16 cellular contexts compared by ENCODE assay signal in the genomic region with DNA sequence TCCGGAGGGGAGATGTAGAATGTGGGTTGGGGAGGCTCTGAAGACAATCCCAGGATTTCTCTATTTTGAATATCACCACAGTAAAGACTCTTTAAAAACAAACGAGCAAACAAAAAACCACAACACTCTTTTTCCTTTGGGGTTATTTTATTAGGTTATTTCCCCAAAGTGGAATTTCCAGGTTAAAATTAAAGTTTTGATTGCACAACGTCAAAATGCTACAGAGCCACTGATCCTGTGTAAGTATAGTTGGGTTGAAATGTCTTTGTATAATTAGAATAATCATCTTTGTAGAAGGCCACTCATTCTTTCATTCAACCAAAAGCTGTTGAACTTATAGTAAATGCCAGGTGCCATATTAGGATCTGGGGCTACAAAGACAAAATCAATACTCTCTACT. TPM values are rescaled to one million over a fixed set of nuclear protein-coding genes. Genes with fewer than 3 reads are reported as not detected.
DNase-seq lines count a peak whose midpoint lies in the region; ATAC-seq and TF ChIP-seq lines count a peak whose summit lies in the region.
"Had no signal": no experiment of that assay in that cellular context is flagged by ENCODE, and none has a peak within 500 bp of the region (broad histone marks: within the 10 kb centered on the region; RNA-seq: fewer than 3 reads in every experiment).

No MANE protein-coding gene starts in this region.

- H3K4me2 ChIP-seq in BLaER1 treated with 17β-estradiol and CSF1 and Interleukin-3, amounts not matched to agents 10 nM and 100 nM, result peak overlapping the region; percentile 73 to 87 (median 83)
- peak overlapping the region; percentile 5; the same call in 1 of the 2 replicates for H3K4me2 ChIP-seq in KMS-11

- no peak overlapping the region for H3K4me3 Mint-ChIP-seq in activated naive CD8-positive, alpha-beta T cell treated with anti-CD3 and anti-CD28 coated beads for 36 hours
- peak overlapping the region; percentile 72 to 76 for H3K4me3 Mint-ChIP-seq in stimulated activated naive B cell treated with anti-CD40 and anti-IgM and Interleukin-4, amounts not matched to agents 10 μg/mL and 1 μg/mL and 100 μg/mL, for 72 hours
- H3K4me3 Mint-ChIP-seq: CD8-positive, alpha-beta T cell had no signal

- no peaks in the 10 kb centered on the region for H3K36me3 ChIP-seq in BLaER1 treated with 17β-estradiol and CSF1 and Interleukin-3, amounts not matched to agents 10 nM and 100 nM
- H3K36me3 ChIP-seq in KMS-11 (ENCODE audit: insufficient read depth), result no peaks in the 10 kb centered on the region

- H4K20me1 ChIP-seq in BLaER1 treated with 17β-estradiol and CSF1 and Interleukin-3, amounts not matched to agents 10 nM and 100 nM, result no peaks in the 10 kb centered on the region
- H4K20me1 ChIP-seq in KMS-11 (ENCODE audit: insufficient read depth), result no peaks in the 10 kb centered on the region

- H3K79me2 ChIP-seq in KMS-11 (ENCODE audit: insufficient read depth, low read depth), result no peaks in the 10 kb centered on the region

- H3K9ac ChIP-seq in BLaER1 treated with 17β-estradiol and CSF1 and Interleukin-3, amounts not matched to agents 10 nM and 100 nM, result peak overlapping the region in 9 of 11 experiments; percentile 36 to 71 (median 65); a peak in 14 of 22 replicates
- no peak overlapping the region for H3K9ac ChIP-seq in KMS-11

- TF ChIP-seq CTCF in KMS-11 (conservative IDR thresholded peaks at IDR 0.05; ENCODE audit: low read depth, low read length), result no peak

- H3K27me3 ChIP-seq in BLaER1 treated with 17β-estradiol and CSF1 and Interleukin-3, amounts not matched to agents 10 nM and 100 nM, result no peaks in the 10 kb centered on the region
- no peaks in the 10 kb centered on the region for H3K27me3 ChIP-seq in KMS-11 (ENCODE audit: insufficient read depth, low read depth)

- H3K9me3 Mint-ChIP-seq in activated naive CD8-positive, alpha-beta T cell treated with anti-CD3 and anti-CD28 coated beads for 36 hours, result no peaks in the 10 kb centered on the region
- H3K9me3 Mint-ChIP-seq in stimulated activated naive B cell treated with anti-CD40 and anti-IgM and Interleukin-4, amounts not matched to agents 10 μg/mL and 1 μg/mL and 100 μg/mL, for 72 hours, result no peaks in the 10 kb centered on the region
- H3K9me3 Mint-ChIP-seq: CD8-positive, alpha-beta T cell had no signal

- DNase-seq in activated naive CD8-positive, alpha-beta T cell treated with anti-CD3 and anti-CD28 coated beads for 36 hours, result no peak
- DNase-seq in stimulated activated naive B cell treated with anti-CD40 and anti-IgM and Interleukin-4, amounts not matched to agents 10 μg/mL and 1 μg/mL and 100 μg/mL, for 72 hours, result no peak
- DNase-seq in NCI-H1048 (lab: John Stamatoyannopoulos, UW) (no peak), amniotic stem cell (lab: John Stamatoyannopoulos, UW) (no peak)
- no peak for DNase-seq in activated effector memory CD4-positive, alpha-beta T cell treated with Interleukin-2 at 50 U/mL for 16 hours
- DNase-seq: ACHN; CD8-positive, alpha-beta T cell; DMS79; Kasumi-1; NCI-H187; NCI-H226; NCI-H524 treated with DMSO at 0.1 percent for 48 hours; SHP77 treated with DMSO at 0.1 percent for 48 hours had no signal

- H3K27ac ChIP-seq in BLaER1 treated with 17β-estradiol and CSF1 and Interleukin-3, amounts not matched to agents 10 nM and 100 nM, result peak overlapping the region in 10 of 11 experiments; percentile 49 to 88 (median 83); a peak in 19 of 22 replicates
- H3K27ac ChIP-seq in KMS-11, result no peak overlapping the region

- H3K4me1 Mint-ChIP-seq in activated naive CD8-positive, alpha-beta T cell treated with anti-CD3 and anti-CD28 coated beads for 36 hours, result peaks cover 23% of the 10 kb centered on the region
- peaks cover 26 to 51% of the 10 kb centered on the region in 2 donors for H3K4me1 Mint-ChIP-seq in stimulated activated naive B cell treated with anti-CD40 and anti-IgM and Interleukin-4, amounts not matched to agents 10 μg/mL and 1 μg/mL and 100 μg/mL, for 72 hours

- H3K27me3 Mint-ChIP-seq in activated naive CD8-positive, alpha-beta T cell treated with anti-CD3 and anti-CD28 coated beads for 36 hours, result no peaks in the 10 kb centered on the region
- H3K27me3 Mint-ChIP-seq in stimulated activated naive B cell treated with anti-CD40 and anti-IgM and Interleukin-4, amounts not matched to agents 10 μg/mL and 1 μg/mL and 100 μg/mL, for 72 hours, result no peaks in the 10 kb centered on the region

- no peak overlapping the region for H2AFZ ChIP-seq in KMS-11 (ENCODE audit: low read depth)

- H3K4me1 ChIP-seq in BLaER1 treated with 17β-estradiol and CSF1 and Interleukin-3, amounts not matched to agents 10 nM and 100 nM, result peaks cover 27 to 56% (median 45%) of the 10 kb centered on the region in 10 experiments
- H3K4me1 ChIP-seq in KMS-11 (ENCODE audit: low read depth, poor library complexity, severe bottlenecking), result peaks cover 56% of the 10 kb centered on the region

- H3K4me3 ChIP-seq in BLaER1 treated with 17β-estradiol and CSF1 and Interleukin-3, amounts not matched to agents 10 nM and 100 nM, result peak overlapping the region in 4 of 10 experiments; percentile 10 to 22 (median 14); a peak in 1 of 20 replicates
- H3K4me3 ChIP-seq in KMS-11 (IDR thresholded peaks at IDR 0.05; ENCODE audit: insufficient read depth, low read depth, low read length), result no peak overlapping the region

- no peaks in the 10 kb centered on the region for H3K36me3 Mint-ChIP-seq in activated naive CD8-positive, alpha-beta T cell treated with anti-CD3 and anti-CD28 coated beads for 36 hours
- H3K36me3 Mint-ChIP-seq in stimulated activated naive B cell treated with anti-CD40 and anti-IgM and Interleukin-4, amounts not matched to agents 10 μg/mL and 1 μg/mL and 100 μg/mL, for 72 hours, result peaks cover 0 to 3% of the 10 kb centered on the region in 2 donors
- H3K36me3 Mint-ChIP-seq: CD8-positive, alpha-beta T cell had no signal

- ATAC-seq in stimulated activated naive B cell treated with anti-CD40 and anti-IgM and Interleukin-4, amounts not matched to agents 10 μg/mL and 1 μg/mL and 100 μg/mL, for 72 hours (replicated peaks), result peak; percentile 53 to 63
- ATAC-seq: CD8-positive, alpha-beta T cell; SK-N-SH treated with all-trans-retinoic acid at 6 μM for 48 hours had no signal

- peak overlapping the region; percentile 76 for H3K27ac Mint-ChIP-seq in activated naive CD8-positive, alpha-beta T cell treated with anti-CD3 and anti-CD28 coated beads for 36 hours
- peak overlapping the region; percentile 92 for H3K27ac Mint-ChIP-seq in stimulated activated naive B cell treated with anti-CD40 and anti-IgM and Interleukin-4, amounts not matched to agents 10 μg/mL and 1 μg/mL and 100 μg/mL, for 72 hours
- H3K27ac Mint-ChIP-seq: CD8-positive, alpha-beta T cell had no signal

- H3K9me3 ChIP-seq in BLaER1 treated with 17β-estradiol and CSF1 and Interleukin-3, amounts not matched to agents 10 nM and 100 nM (replicated peaks in 1 of 11), result no peaks in the 10 kb centered on the region

RNA-seq across cellular contexts. Expression of a gene that starts 19.6 kb away (rescaled TPM):
- 100 to 1,000 TPM; 166 to 168 TPM for total RNA-seq in activated naive CD8-positive, alpha-beta T cell treated with anti-CD3 and anti-CD28 coated beads for 36 hours
